Comparison of ENCODE assay signal across 22 cellular contexts in genomic region chr11:92557848-92558247, GRCh38.
"Had no signal": no experiment of that assay in that cellular context is flagged by ENCODE, and none has a peak within 500 bp of the region (broad histone marks: within the 10 kb centered on the region; RNA-seq: fewer than 3 reads in every experiment).

No MANE protein-coding gene starts in this region.

- H3K36me3 ChIP-seq: colonic mucosa, Peyer's patch, SJCRH30 had no signal

- H3K27ac ChIP-seq: colonic mucosa, Peyer's patch, RWPE1, SJCRH30 had no signal

- H3K9me3 ChIP-seq: colonic mucosa, Peyer's patch, SJCRH30 had no signal

- H3K27me3 ChIP-seq: colonic mucosa, Peyer's patch, SJCRH30 had no signal

- ATAC-seq: activated T-helper 17 cell treated with anti-CD3 and anti-CD28 coated beads, Interleukin-2, amount 50 U/mL, for 72 hours; T-helper 17 cell had no signal

- DNase-seq: activated CD4-positive, alpha-beta memory T cell treated with anti-CD3 and anti-CD28 coated beads for 36 hours; activated CD4-positive, alpha-beta T cell treated with anti-CD3 and anti-CD28 coated beads, Interleukin-2, amount 10 ng/mL, durations not matched to agents 7 days and 5 days; activated CD4-positive, CD25-positive, alpha-beta regulatory T cell; activated CD8-positive, alpha-beta memory T cell treated with anti-CD3 and anti-CD28 coated beads for 24 hours; activated gamma-delta T cell; activated naive CD4-positive, alpha-beta T cell treated with anti-CD3 and anti-CD28 coated beads for 36 hours; activated T-cell treated with anti-CD3 and anti-CD28 coated beads for 4 hours; activated T-cell treated with anti-CD3 and anti-CD28 coated beads, Interleukin-2, amount 50 U/mL, for 48 hours; amygdala; colonic mucosa; KG1; NCI-H1436; NCI-H1694 treated with DMSO at 0.1 percent for 48 hours; NCI-H524; NK-92 treated with Interleukin-12 subunit alpha and Interleukin-12 subunit beta, amount 100 ng/mL, for 24 hours; Peyer's patch; Right ventricle myocardium superior; SJCRH30; T-helper 17 cell; T-helper 9 cell had no signal

- H3K4me1 ChIP-seq: colonic mucosa, Peyer's patch, SJCRH30 had no signal

- H3K4me3 ChIP-seq: colonic mucosa, Peyer's patch, SJCRH30 had no signal
